ENCODE assay signal across 17 cellular contexts in the genomic region with DNA sequence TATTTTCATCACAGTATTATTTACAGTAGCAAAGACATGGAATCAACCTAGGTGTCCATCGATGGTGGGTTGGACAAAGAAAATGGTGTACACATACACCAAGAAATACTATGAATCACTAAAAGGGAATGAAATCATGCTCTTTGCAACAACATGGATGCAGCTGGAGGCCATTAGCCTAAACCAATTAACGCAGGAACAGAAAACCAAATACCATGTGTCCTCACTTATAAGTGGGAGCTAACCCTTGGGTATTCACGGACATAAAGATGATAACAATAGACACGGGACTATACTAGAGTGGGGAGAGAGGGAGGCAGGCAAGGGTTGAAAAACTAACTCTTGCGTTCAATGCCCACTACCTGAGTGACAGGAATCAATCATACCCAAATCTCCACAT.
"Had no signal": no experiment of that assay in that cellular context is flagged by ENCODE, and none has a peak within 500 bp of the region (broad histone marks: within the 10 kb centered on the region; RNA-seq: fewer than 3 reads in every experiment).

No MANE protein-coding gene starts in this region.

- H3K27ac ChIP-seq: gastrocnemius medialis, hepatocyte, testis, uterus had no signal

- DNase-seq: activated CD4-positive, alpha-beta T cell treated with anti-CD3 and anti-CD28 coated beads for 4 hours; activated CD4-positive, alpha-beta T cell treated with anti-CD3 and anti-CD28 coated beads, Interleukin-2, amount 50 U/mL, for 4 hours; activated naive CD4-positive, alpha-beta T cell; activated T-cell treated with anti-CD3 and anti-CD28 coated beads for 4 hours; activated T-cell treated with anti-CD3 and anti-CD28 coated beads, Interleukin-2, amount 50 U/mL, for 72 hours; gastrocnemius medialis; left cardiac atrium; left ventricle myocardium superior; mucosa of descending colon; posterior cingulate gyrus; right cardiac atrium; stimulated activated CD4-positive, alpha-beta T cell treated with anti-CD3 and anti-CD28 coated beads, Interleukin-2, amount 100 ng/mL, for 48 hours; stimulated activated naive CD8-positive, alpha-beta T cell treated with anti-CD3 and anti-CD28 coated beads, Interleukin-15, Interleukin-2, amounts not matched to agents 100 U/mL and 50 U/mL, for 24 hours; testis; trophoblast cell; uterus had no signal

- H3K4me3 ChIP-seq: gastrocnemius medialis, hepatocyte, mucosa of descending colon, testis, uterus had no signal

- H3K27me3 ChIP-seq: gastrocnemius medialis, testis, uterus had no signal

- H3K4me1 ChIP-seq: uterus had no signal

- H3K36me3 ChIP-seq: gastrocnemius medialis, uterus had no signal

- H3K9me3 ChIP-seq: gastrocnemius medialis, mucosa of descending colon, testis, uterus had no signal
